ENCODE assay signal across 1 cellular context in genomic region chr15:63425426-63425825, GRCh38.
TF ChIP-seq lines count a peak whose summit lies in the region.

No MANE protein-coding gene starts in this region.

TF ChIP-seq in A549, 52 proteins besides CTCF, POLR2A, EP300 and RAD21 (continued from another document):
- TF ChIP-seq TP53 (CRISPR knock-in tag; IDR thresholded peaks at IDR 0.05) (no peak), NPAS2 (CRISPR knock-in tag; IDR thresholded peaks at IDR 0.05; ENCODE audit: borderline replicate concordance) (no peak), MYC (IDR thresholded peaks at IDR 0.05; ENCODE audit: borderline replicate concordance, low read length) (no peak), KDM5A (IDR thresholded peaks at IDR 0.05) (no peak), RARB (CRISPR knock-in tag; IDR thresholded peaks at IDR 0.05) (no peak), JUN (IDR thresholded peaks at IDR 0.05) (no peak), SMC3 (IDR thresholded peaks at IDR 0.05) (no peak), PHF8 (IDR thresholded peaks at IDR 0.05; ENCODE audit: borderline replicate concordance, low read depth) (no peak), ZFP36 (IDR thresholded peaks at IDR 0.05; ENCODE audit: borderline replicate concordance, partially characterized antibody) (no peak), HDAC2 (IDR thresholded peaks at IDR 0.05) (no peak)
